Comparison of ENCODE assay signal across 21 cellular contexts in the genomic region with DNA sequence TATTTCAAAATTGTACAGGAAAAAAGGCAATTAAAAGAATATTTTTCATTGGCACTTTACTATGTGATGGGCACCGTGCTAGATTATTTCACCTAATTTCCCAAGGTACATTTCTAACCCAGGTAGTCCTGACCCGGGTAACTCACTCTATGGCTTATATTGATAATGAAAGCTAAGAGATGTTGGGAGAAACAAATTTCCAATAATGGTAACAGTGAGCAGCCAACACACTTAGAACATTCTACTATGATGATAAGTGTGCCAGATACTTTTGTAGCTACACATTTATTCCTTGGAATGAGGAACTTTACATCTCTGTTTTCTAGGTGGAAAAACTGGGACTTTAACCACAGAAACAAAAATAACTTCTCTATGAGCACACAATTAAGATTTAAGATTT.
"Had no signal": no experiment of that assay in that cellular context is flagged by ENCODE, and none has a peak within 500 bp of the region (broad histone marks: within the 10 kb centered on the region; RNA-seq: fewer than 3 reads in every experiment).

No MANE protein-coding gene starts in this region.

- H3K27me3 ChIP-seq: esophagus muscularis mucosa, gastrocnemius medialis, left lung, upper lobe of left lung had no signal

- H3K27ac Mint-ChIP-seq: activated naive CD8-positive, alpha-beta T cell treated with anti-CD3 and anti-CD28 coated beads, Interleukin-2, amount 10 ng/mL, durations not matched to agents 7 days and 5 days had no signal

- H3K9me3 Mint-ChIP-seq: activated naive CD8-positive, alpha-beta T cell treated with anti-CD3 and anti-CD28 coated beads, Interleukin-2, amount 10 ng/mL, durations not matched to agents 7 days and 5 days; natural killer cell had no signal

- H3K4me3 ChIP-seq: coronary artery, esophagus muscularis mucosa, gastrocnemius medialis, left lung, prostate gland, upper lobe of left lung had no signal

- H3K27me3 Mint-ChIP-seq: activated naive CD8-positive, alpha-beta T cell treated with anti-CD3 and anti-CD28 coated beads, Interleukin-2, amount 10 ng/mL, durations not matched to agents 7 days and 5 days had no signal

- H3K4me3 Mint-ChIP-seq: activated naive CD8-positive, alpha-beta T cell treated with anti-CD3 and anti-CD28 coated beads, Interleukin-2, amount 10 ng/mL, durations not matched to agents 7 days and 5 days had no signal

- ATAC-seq: gastrocnemius medialis; left lung; stimulated activated naive CD8-positive, alpha-beta T cell treated with anti-CD3 and anti-CD28 coated beads, Interleukin-15, Interleukin-2, amounts not matched to agents 100 U/mL and 50 U/mL, for 24 hours had no signal

- H3K9me3 ChIP-seq: esophagus muscularis mucosa, gastrocnemius medialis, left lung, prostate gland, upper lobe of left lung had no signal

- DNase-seq: activated CD4-positive, alpha-beta T cell treated with anti-CD3 and anti-CD28 coated beads, Interleukin-2, amount 50 U/mL, for 1 hour; activated CD4-positive, CD25-positive, alpha-beta regulatory T cell treated with anti-CD3 and anti-CD28 coated beads, Interleukin-2, amount 50 U/mL, for 72 hours; activated CD8-positive, alpha-beta memory T cell treated with anti-CD3 and anti-CD28 coated beads for 24 hours; activated CD8-positive, alpha-beta memory T cell treated with anti-CD3 and anti-CD28 coated beads, Interleukin-2, amount 50 U/mL, for 4 hours; activated effector memory CD4-positive, alpha-beta T cell treated with anti-CD3 and anti-CD28 coated beads, Interleukin-2, amount 50 U/mL, for 16 hours; activated naive CD8-positive, alpha-beta T cell treated with anti-CD3 and anti-CD28 coated beads, Interleukin-2, amount 10 ng/mL, durations not matched to agents 7 days and 5 days; cerebellar nuclear complex; gastrocnemius medialis; hippocampal formation; kidney glomerular epithelial cell; left lung; midbrain; natural killer cell; stimulated activated CD4-positive, alpha-beta T cell treated with anti-CD3 and anti-CD28 coated beads, Interleukin-4, amount 100 ng/mL, for 4 hours; stimulated activated naive CD8-positive, alpha-beta T cell treated with anti-CD3 and anti-CD28 coated beads, Interleukin-15, Interleukin-2, amounts not matched to agents 100 U/mL and 50 U/mL, for 24 hours; SW 1271; upper lobe of left lung had no signal

- H3K27ac ChIP-seq: coronary artery, gastrocnemius medialis, left lung, prostate gland, upper lobe of left lung, VCaP had no signal
